In the genomic region with DNA sequence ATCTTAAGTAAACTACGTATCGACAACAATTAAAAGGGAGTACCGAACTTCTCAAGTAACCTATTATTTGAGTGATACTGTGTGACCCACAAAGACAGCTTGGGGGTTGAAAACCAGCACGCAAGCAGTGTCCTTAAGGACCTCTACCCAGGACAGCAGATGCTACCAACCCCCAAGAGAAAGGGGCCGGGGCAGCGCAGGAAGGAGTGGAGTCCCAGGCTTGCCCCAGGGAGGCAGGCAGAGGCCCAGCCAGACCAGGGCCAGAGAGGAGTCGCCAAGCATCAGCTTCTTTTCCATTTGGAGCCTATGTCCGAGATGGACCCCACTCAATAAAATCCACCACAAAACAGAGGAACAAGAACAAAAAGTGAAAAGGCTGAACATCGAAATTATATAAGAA, we compare ENCODE assay signal across 20 cellular contexts. TPM values are rescaled to one million over a fixed set of nuclear protein-coding genes. Genes with fewer than 3 reads are reported as not detected.
A peak's percentile ranks its signal among the peaks of the same experiment; 100 is the strongest.
DNase-seq lines count a peak whose midpoint lies in the region; ATAC-seq and TF ChIP-seq lines count a peak whose summit lies in the region.
"Had no signal": no experiment of that assay in that cellular context is flagged by ENCODE, and none has a peak within 500 bp of the region (broad histone marks: within the 10 kb centered on the region; RNA-seq: fewer than 3 reads in every experiment).

No MANE protein-coding gene starts in this region.

- H3K9me3 ChIP-seq in psoas muscle = no peaks in the 10 kb centered on the region
- H3K9me3 ChIP-seq: BE2C, ovary, spleen, upper lobe of left lung had no signal

- H3K27me3 Mint-ChIP-seq in HFFc6 (ENCODE audit: insufficient read depth) (peaks cover 3% of the 10 kb centered on the region), glutamatergic neuron (ENCODE audit: unreplicated experiment) (peaks cover 6% of the 10 kb centered on the region)
- H3K27me3 Mint-ChIP-seq in activated naive CD8-positive, alpha-beta T cell treated with anti-CD3 and anti-CD28 coated beads, Interleukin-2, amount 10 ng/mL, durations not matched to agents 7 days and 5 days = no peaks in the 10 kb centered on the region
- H3K27me3 Mint-ChIP-seq: activated CD4-positive, alpha-beta T cell treated with anti-CD3 and anti-CD28 coated beads, Interleukin-2, amount 10 ng/mL, durations not matched to agents 24 days and 14 days had no signal

- H3K36me3 ChIP-seq in psoas muscle (ENCODE audit: insufficient read depth in 1 of 2, low read depth in 1 of 2) = peaks cover 12 to 47% of the 10 kb centered on the region in 2 donors
- H3K36me3 ChIP-seq: ovary had no signal

- H3K4me3 Mint-ChIP-seq in HFFc6 (no peak overlapping the region), glutamatergic neuron (ENCODE audit: unreplicated experiment) (peak overlapping the region; percentile 92)
- H3K4me3 Mint-ChIP-seq in activated naive CD8-positive, alpha-beta T cell treated with anti-CD3 and anti-CD28 coated beads, Interleukin-2, amount 10 ng/mL, durations not matched to agents 7 days and 5 days = peak overlapping the region; percentile 25
- H3K4me3 Mint-ChIP-seq: mesothelial cell of epicardium had no signal

- no peak for ATAC-seq in activated naive CD8-positive, alpha-beta T cell treated with anti-CD3 and anti-CD28 coated beads, Interleukin-2, amount 10 ng/mL, durations not matched to agents 7 days and 5 days (ENCODE audit: low read depth)
- ATAC-seq in psoas muscle = peak in 1 of 4 donors; percentile 29
- ATAC-seq: stimulated activated effector memory CD8-positive, alpha-beta T cell treated with anti-CD3 and anti-CD28 coated beads, Interleukin-12 subunit alpha, Interleukin-12 subunit beta, amount 100 ng/mL, for 72 hours had no signal

- 63 to 79% (median 66%) methylated on average over 9 of the region's 9 CpGs for WGBS in psoas muscle, 3 donors

- intact Hi-C loops in psoas muscle (cut with DNase I) = no loop called here

- H3K27me3 ChIP-seq in psoas muscle (ENCODE audit: insufficient read depth in 3 of 3, low read length in 2 of 3) = no peaks in the 10 kb centered on the region
- H3K27me3 ChIP-seq: BE2C, ovary, spleen, upper lobe of left lung had no signal

- H3K36me3 Mint-ChIP-seq in HFFc6 (ENCODE audit: low read depth) (peaks cover 14% of the 10 kb centered on the region; the same call in 1 of the 2 replicates), glutamatergic neuron (ENCODE audit: unreplicated experiment) (no peaks in the 10 kb centered on the region)
- H3K36me3 Mint-ChIP-seq in activated naive CD8-positive, alpha-beta T cell treated with anti-CD3 and anti-CD28 coated beads, Interleukin-2, amount 10 ng/mL, durations not matched to agents 7 days and 5 days = peaks cover 28% of the 10 kb centered on the region

- DNase-seq in HFFc6 (no peak), glutamatergic neuron (peak; percentile 63), psoas muscle (no peak), D341Med (ENCODE audit: low spot score) (no peak), cerebellum (ENCODE audit: low spot score) (no peak), Ammon's horn (ENCODE audit: low spot score) (no peak)
- no peak for DNase-seq in activated naive CD8-positive, alpha-beta T cell treated with anti-CD3 and anti-CD28 coated beads, Interleukin-2, amount 10 ng/mL, durations not matched to agents 7 days and 5 days
- no peak for DNase-seq in effector CD4-positive, alpha-beta T cell
- DNase-seq: BE2C, DMS79, MM.1S, NCI-H1930, NCI-H446 treated with DMSO at 0.1 percent for 48 hours, spleen, upper lobe of left lung had no signal

- TF ChIP-seq CTCF in HFFc6 (IDR thresholded peaks at IDR 0.05) (no peak), glutamatergic neuron (IDR thresholded peaks at IDR 0.05; ENCODE audit: partially characterized antibody, unreplicated experiment) (no peak), psoas muscle (IDR thresholded peaks at IDR 0.05) (no peak)

- POLR2A ChIA-PET in activated naive CD8-positive, alpha-beta T cell treated with anti-CD3 and anti-CD28 coated beads, Interleukin-2, amount 10 ng/mL, durations not matched to agents 7 days and 5 days (lab: Charles Lee) = interaction anchor here (2.3 to 10.0 kb wide), 3 partner anchors 12 to 40 kb away, joined by 8 to 85 read pairs (median 55); partner anchors contain the start of genes DIDO1 and GID8

- H3K4me1 ChIP-seq in psoas muscle = peaks cover 57% of the 10 kb centered on the region

- no peak overlapping the region for H3K4me3 ChIP-seq in psoas muscle
- H3K4me3 ChIP-seq: ovary, upper lobe of left lung had no signal

- H3K27ac Mint-ChIP-seq in HFFc6 (peak overlapping the region; percentile 87), glutamatergic neuron (ENCODE audit: unreplicated experiment) (peak overlapping the region; percentile 99)
- H3K27ac Mint-ChIP-seq in activated naive CD8-positive, alpha-beta T cell treated with anti-CD3 and anti-CD28 coated beads, Interleukin-2, amount 10 ng/mL, durations not matched to agents 7 days and 5 days = no peak overlapping the region

- H3K4me1 Mint-ChIP-seq in HFFc6 (ENCODE audit: low read depth) (peaks cover 47% of the 10 kb centered on the region), glutamatergic neuron (ENCODE audit: low read depth, unreplicated experiment) (peaks cover 64% of the 10 kb centered on the region)
- peaks cover 52% of the 10 kb centered on the region for H3K4me1 Mint-ChIP-seq in activated naive CD8-positive, alpha-beta T cell treated with anti-CD3 and anti-CD28 coated beads, Interleukin-2, amount 10 ng/mL, durations not matched to agents 7 days and 5 days

- H3K9me3 Mint-ChIP-seq in HFFc6 (no peaks in the 10 kb centered on the region), glutamatergic neuron (ENCODE audit: unreplicated experiment) (peaks cover 5% of the 10 kb centered on the region)
- H3K9me3 Mint-ChIP-seq in activated naive CD8-positive, alpha-beta T cell treated with anti-CD3 and anti-CD28 coated beads, Interleukin-2, amount 10 ng/mL, durations not matched to agents 7 days and 5 days = no peaks in the 10 kb centered on the region
- H3K9me3 Mint-ChIP-seq: activated CD4-positive, alpha-beta T cell treated with anti-CD3 and anti-CD28 coated beads, Interleukin-2, amount 10 ng/mL, durations not matched to agents 24 days and 14 days; mesothelial cell of epicardium; stimulated activated effector memory CD8-positive, alpha-beta T cell treated with anti-CD3 and anti-CD28 coated beads, Interleukin-12 subunit alpha, Interleukin-12 subunit beta, amount 100 ng/mL, for 72 hours had no signal

- peak overlapping the region; percentile 3 for H3K27ac ChIP-seq in psoas muscle
- H3K27ac ChIP-seq: ovary had no signal

RNA-seq across cellular contexts. Expression of gene DIDO1, which starts 11.9 kb away (rescaled TPM):
- total RNA-seq in HFFc6 (2021; fragmentation: NEBNext Ultra II Directional; extraction: Animal tissue kit (Norgen Biotek cat#: 25700)) = 10 to 100 TPM; 31.9 to 36.1 (median 34.8) TPM
- 100 to 1,000 TPM; 100 to 104 TPM for total RNA-seq in activated naive CD8-positive, alpha-beta T cell treated with anti-CD3 and anti-CD28 coated beads, Interleukin-2, amount 10 ng/mL, durations not matched to agents 7 days and 5 days
- total RNA-seq in glutamatergic neuron (ENCODE audit: unreplicated experiment) = 77.8 TPM
- 10 to 100 TPM; 23.0 to 32.4 (median 27.9) TPM for total RNA-seq in psoas muscle
- 10 to 100 TPM in 2 of 3 donors, 1 to 10 TPM in 1; 10.0 to 23.9 (median 12.7) TPM for polyA plus RNA-seq in psoas muscle
- 54.3 TPM for total RNA-seq in cerebellum

RNA-seq across cellular contexts. Expression of gene GID8, which starts 23.5 kb away (rescaled TPM):
- 10 to 100 TPM; 19.1 to 26.9 (median 22.6) TPM for total RNA-seq in HFFc6 (2021; fragmentation: NEBNext Ultra II Directional; extraction: Animal tissue kit (Norgen Biotek cat#: 25700))
- total RNA-seq in activated naive CD8-positive, alpha-beta T cell treated with anti-CD3 and anti-CD28 coated beads, Interleukin-2, amount 10 ng/mL, durations not matched to agents 7 days and 5 days = 10 to 100 TPM; 42.1 to 43.0 TPM
- total RNA-seq in glutamatergic neuron (ENCODE audit: unreplicated experiment) (57.8 TPM), psoas muscle (10 to 100 TPM; 12.8 to 14.9 (median 14.3) TPM), cerebellum (34.3 TPM)
- 10 to 100 TPM in 2 of 3 donors, 1 to 10 TPM in 1; 7.3 to 15.9 (median 14.2) TPM for polyA plus RNA-seq in psoas muscle

RNA-seq across cellular contexts. Expression of gene SLC17A9, which starts 38.1 kb away (rescaled TPM):
- total RNA-seq in HFFc6 (2021; fragmentation: NEBNext Ultra II Directional; extraction: Animal tissue kit (Norgen Biotek cat#: 25700)) = 10 to 100 TPM; 32.8 to 47.0 (median 35.7) TPM
- total RNA-seq in activated naive CD8-positive, alpha-beta T cell treated with anti-CD3 and anti-CD28 coated beads, Interleukin-2, amount 10 ng/mL, durations not matched to agents 7 days and 5 days = 10 to 100 TPM; 40.9 to 43.5 TPM
- total RNA-seq in glutamatergic neuron (ENCODE audit: unreplicated experiment) (1.8 TPM), psoas muscle (1 to 10 TPM in 1 of 4 donors, under 1 TPM in 3; 0.32 to 1.0 (median 0.92) TPM), cerebellum (0.36 TPM)
- polyA plus RNA-seq in psoas muscle = under 1 TPM; 0.59 to 0.88 (median 0.69) TPM
- total RNA-seq: SK-MEL-5 had no signal

RNA-seq across cellular contexts. Expression of gene TCFL5, which starts 52.8 kb away (rescaled TPM):
- total RNA-seq in HFFc6 (2021; fragmentation: NEBNext Ultra II Directional; extraction: Animal tissue kit (Norgen Biotek cat#: 25700)) = 10 to 100 TPM; 19.9 to 25.2 (median 21.1) TPM
- 10 to 100 TPM in 1 of 2 experiments, 1 to 10 TPM in 1; 9.3 to 10.1 TPM for total RNA-seq in activated naive CD8-positive, alpha-beta T cell treated with anti-CD3 and anti-CD28 coated beads, Interleukin-2, amount 10 ng/mL, durations not matched to agents 7 days and 5 days
- total RNA-seq in glutamatergic neuron (ENCODE audit: unreplicated experiment) = 12.6 TPM
- total RNA-seq in psoas muscle = 1 to 10 TPM; 3.6 to 5.2 (median 4.1) TPM
- 1 to 10 TPM; 2.3 to 4.3 (median 2.8) TPM for polyA plus RNA-seq in psoas muscle
- total RNA-seq in cerebellum = 9.3 TPM

Comparison
In these comparisons a context has a peak if more than half of its experiments do, and no peak if none do; other contexts are left out.
1. RNA of gene SLC17A9, which starts 38.1 kb away (total RNA-seq): 40.9 to 43.5 TPM in activated naive CD8-positive, alpha-beta T cell treated with anti-CD3 and anti-CD28 coated beads, Interleukin-2, amount 10 ng/mL, durations not matched to agents 7 days and 5 days and 32.8 to 47.0 TPM in HFFc6; 1.8 TPM in glutamatergic neuron (single experiment), 0.32 to 1.0 TPM in psoas muscle and 0.36 TPM in cerebellum (single experiment); every median in the first group is over 10 times any median in the second.